Comparison of ENCODE assay signal across 9 cellular contexts in the genomic region with DNA sequence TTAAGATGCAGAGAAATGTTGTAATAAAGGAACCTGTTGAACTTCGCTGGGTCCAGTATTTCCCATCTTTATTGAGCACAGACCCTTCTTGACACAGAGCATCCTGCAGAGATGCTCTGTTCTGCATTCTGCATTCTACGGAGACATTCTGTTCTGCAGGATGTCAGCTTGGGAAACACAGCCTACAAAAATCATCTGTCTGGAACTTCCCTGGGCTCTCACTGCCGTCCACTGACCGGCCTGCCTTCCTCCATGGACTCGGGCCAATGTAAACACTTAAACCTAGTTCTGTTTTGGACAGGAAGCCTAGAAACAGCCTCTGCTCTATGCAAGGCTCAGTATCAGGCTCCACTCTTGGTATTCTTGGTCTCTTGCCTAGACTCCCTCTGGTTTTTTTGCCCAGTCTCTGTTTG.
DNase-seq lines count a peak whose midpoint lies in the region; ATAC-seq and TF ChIP-seq lines count a peak whose summit lies in the region.
"Had no signal": no experiment of that assay in that cellular context is flagged by ENCODE, and none has a peak within 500 bp of the region (broad histone marks: within the 10 kb centered on the region; RNA-seq: fewer than 3 reads in every experiment).

No MANE protein-coding gene starts in this region.

- H3K27me3 ChIP-seq in Peyer's patch (no peaks in the 10 kb centered on the region), ovary (no peaks in the 10 kb centered on the region)

- H3K4me3 ChIP-seq in Peyer's patch = no peak overlapping the region
- H3K4me3 ChIP-seq in fibroblast of mammary gland (ENCODE audit: control insufficient read depth, low read depth, low read length) = no peak overlapping the region
- H3K4me3 ChIP-seq in ovary = no peak overlapping the region

- DNase-seq in AG09319 (ENCODE audit: extremely low read depth, low read depth) (peak; percentile 55), Peyer's patch (peak in 1 of 3 donors; percentile 75), fibroblast of mammary gland (ENCODE audit: low read depth) (peak; percentile 94), ovary (peak; percentile 61 to 80 (median 80))
- DNase-seq: activated CD8-positive, alpha-beta memory T cell treated with anti-CD3 and anti-CD28 coated beads, Interleukin-2, amount 10 ng/mL, durations not matched to agents 7 days and 5 days had no signal

- H3K36me3 ChIP-seq in Peyer's patch = no peaks in the 10 kb centered on the region
- no peaks in the 10 kb centered on the region for H3K36me3 ChIP-seq in ovary

- TF ChIP-seq CTCF in AG09319 (IDR thresholded peaks at IDR 0.05; ENCODE audit: low read depth, low read length) (no peak), Peyer's patch (IDR thresholded peaks at IDR 0.05) (no peak), fibroblast of mammary gland (conservative IDR thresholded peaks at IDR 0.05; ENCODE audit: control insufficient read depth, insufficient read depth, low read depth, low read length) (no peak), ovary (IDR thresholded peaks at IDR 0.05) (no peak)

- TF ChIP-seq POLR2A in Peyer's patch (IDR thresholded peaks at IDR 0.05) (no peak), ovary (IDR thresholded peaks at IDR 0.05) (no peak)

- 2 to 9% (median 5%) methylated on average over 5 of the region's 5 CpGs for WGBS in ovary, 3 donors

- peak overlapping the region; percentile 8 to 91 (median 74) for H3K27ac ChIP-seq in Peyer's patch
- H3K27ac ChIP-seq in ovary = no peak overlapping the region

- TF ChIP-seq EP300 in ovary (IDR thresholded peaks at IDR 0.05) = no peak

- H3K4me1 ChIP-seq in Peyer's patch = peaks cover 0 to 56% (median 4%) of the 10 kb centered on the region in 4 donors
- H3K4me1 ChIP-seq in ovary (ENCODE audit: insufficient read depth) = peaks cover 33% of the 10 kb centered on the region

- intact Hi-C loops in ovary (cut with DNase I) = loop anchor here in 2 of 4 donors (5.0 to 10.0 kb wide), 3 partner anchors 34 to 136 kb away; partner anchors contain the start of gene PPP1CB (in 2 of the 2)

- H3K9me3 ChIP-seq in Peyer's patch (no peaks in the 10 kb centered on the region), ovary (no peaks in the 10 kb centered on the region)

- ATAC-seq in HG03108 (IDR thresholded peaks at IDR 0.05; ENCODE audit: unreplicated experiment) (no peak), HG03520 (IDR thresholded peaks at IDR 0.05; ENCODE audit: unreplicated experiment) (no peak), HG02981 (IDR thresholded peaks at IDR 0.05; ENCODE audit: unreplicated experiment) (no peak), GM18861 (IDR thresholded peaks at IDR 0.05; ENCODE audit: unreplicated experiment) (no peak)
- ATAC-seq: activated CD8-positive, alpha-beta memory T cell treated with anti-CD3 and anti-CD28 coated beads, Interleukin-2, amount 10 ng/mL, durations not matched to agents 7 days and 5 days had no signal

Comparison
In these comparisons a context has a peak if more than half of its experiments do, and no peak if none do; other contexts are left out.
1. H3K27ac ChIP-seq: peak in Peyer's patch (4 of 4); none in ovary (0 of 2).